16 cellular contexts compared by ENCODE assay signal in the genomic region with DNA sequence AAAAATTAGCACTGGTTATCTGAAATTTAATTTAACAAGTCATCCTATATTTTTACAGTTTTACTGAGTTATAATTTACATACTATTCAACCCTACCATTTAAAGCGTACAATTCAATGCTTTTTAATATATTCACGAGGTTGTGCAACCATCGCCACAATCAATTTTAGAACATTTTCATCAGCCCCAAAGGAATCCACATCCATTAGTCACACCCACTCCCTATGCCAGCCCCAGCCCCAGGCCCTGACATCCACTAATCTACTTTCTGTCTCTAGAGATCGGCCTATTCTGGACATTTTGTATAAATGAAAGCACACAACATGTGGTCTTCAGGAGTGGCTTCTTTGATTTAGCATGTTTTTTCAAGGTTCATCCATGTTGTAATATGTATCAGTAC.
DNase-seq lines count a peak whose midpoint lies in the region; ATAC-seq and TF ChIP-seq lines count a peak whose summit lies in the region.
"Had no signal": no experiment of that assay in that cellular context is flagged by ENCODE, and none has a peak within 500 bp of the region (broad histone marks: within the 10 kb centered on the region; RNA-seq: fewer than 3 reads in every experiment).

No MANE protein-coding gene starts in this region.

- no peak for TF ChIP-seq CTCF in cardiac fibroblast (IDR thresholded peaks at IDR 0.05; ENCODE audit: low read depth, low read length)

- no peak overlapping the region for H3K4me3 ChIP-seq in cardiac fibroblast (replicated peaks in 1 of 2; ENCODE audit: low read depth in 2 of 2, low read length in 2 of 2)
- H3K4me3 ChIP-seq: lung, psoas muscle had no signal

- no peak for ATAC-seq in HG03571 (IDR thresholded peaks at IDR 0.05; ENCODE audit: unreplicated experiment)
- ATAC-seq: effector memory CD8-positive, alpha-beta T cell; psoas muscle had no signal

- DNase-seq in Daoy (ENCODE audit: low read depth) (peak; percentile 27), NCI-H226 (peak; percentile 76), cardiac fibroblast (ENCODE audit: low read depth in 2 of 2) (peak; percentile 78 to 82), iris pigment epithelial cell (ENCODE audit: low read depth) (peak; percentile 75), NCI-H446 treated with DMSO at 0.1 percent for 48 hours (lab: John Stamatoyannopoulos, UW) (no peak), Ammon's horn (ENCODE audit: low spot score) (no peak), glomerular visceral epithelial cell (ENCODE audit: extremely low spot score) (no peak)
- DNase-seq: activated CD4-positive, CD25-positive, alpha-beta regulatory T cell treated with anti-CD3 and anti-CD28 coated beads, Interleukin-2, amount 50 U/mL, for 72 hours; activated CD8-positive, alpha-beta memory T cell treated with anti-CD3 and anti-CD28 coated beads, Interleukin-2, amount 50 U/mL, for 4 hours; effector memory CD8-positive, alpha-beta T cell; GF-D8; GOT3; psoas muscle; SHP77 had no signal

Comparison
In these comparisons a context has a peak if more than half of its experiments do, and no peak if none do; other contexts are left out.
1. DNase-seq: peak in Daoy (single experiment), NCI-H226 (single experiment), cardiac fibroblast (2 of 2) and iris pigment epithelial cell (single experiment); none in NCI-H446 treated with DMSO at 0.1 percent for 48 hours (single experiment), Ammon's horn (single experiment) and glomerular visceral epithelial cell (single experiment).